In the genomic region with DNA sequence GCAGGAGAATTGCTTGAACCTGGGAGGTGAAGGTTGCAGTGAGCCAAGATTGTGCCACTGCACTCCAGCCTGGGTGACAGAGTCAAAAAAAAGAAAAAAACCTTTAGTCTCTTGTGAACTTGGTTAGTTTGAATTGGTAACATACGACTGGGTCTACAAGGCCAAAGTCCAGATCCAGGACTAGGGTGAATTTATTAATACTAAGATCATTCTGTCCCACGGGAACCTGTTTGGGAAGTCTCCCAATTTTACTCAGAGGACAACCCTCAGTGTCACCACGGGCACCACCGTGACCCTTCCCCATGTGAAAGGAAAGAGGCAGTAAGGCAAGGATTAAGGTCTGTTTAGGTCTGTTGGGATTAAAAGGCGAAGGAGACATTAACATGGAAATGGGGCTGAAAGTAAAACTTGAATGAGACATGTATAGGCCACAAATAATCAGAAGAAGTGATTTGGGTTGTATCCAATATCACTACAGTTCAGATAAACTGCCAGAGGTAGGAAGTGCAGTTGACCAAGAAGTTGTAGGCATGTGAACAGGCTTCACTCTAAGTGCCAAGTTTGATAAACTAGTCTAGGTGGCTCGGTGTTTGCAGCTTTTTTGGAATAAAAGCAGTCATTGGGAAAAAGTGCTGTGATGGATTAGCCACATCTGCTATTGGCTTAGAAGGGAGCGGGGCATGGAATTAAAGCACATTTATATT, we compare ENCODE assay signal across 14 cellular contexts.
"Had no signal": no experiment of that assay in that cellular context is flagged by ENCODE, and none has a peak within 500 bp of the region (broad histone marks: within the 10 kb centered on the region; RNA-seq: fewer than 3 reads in every experiment).

No MANE protein-coding gene starts in this region.

- ATAC-seq: gastrocnemius medialis, heart left ventricle, T-cell, WTC11 had no signal

- H3K4me3 ChIP-seq: gastrocnemius medialis, heart left ventricle, lung, thoracic aorta, uterus had no signal

- H3K9me3 Mint-ChIP-seq: activated naive CD8-positive, alpha-beta T cell treated with anti-CD3 and anti-CD28 coated beads, Interleukin-2, amount 10 ng/mL, durations not matched to agents 7 days and 5 days; immature natural killer cell; naive B cell; T-cell; WTC11 had no signal

- H2AFZ ChIP-seq: parathyroid adenoma had no signal

- H3K36me3 Mint-ChIP-seq: activated naive CD8-positive, alpha-beta T cell treated with anti-CD3 and anti-CD28 coated beads, Interleukin-2, amount 10 ng/mL, durations not matched to agents 7 days and 5 days; immature natural killer cell; naive B cell; T-cell; WTC11 had no signal

- H3K27ac ChIP-seq: heart left ventricle, parathyroid adenoma, thoracic aorta, uterus had no signal

- H3K4me1 Mint-ChIP-seq: immature natural killer cell had no signal

- H3K9ac ChIP-seq: parathyroid adenoma had no signal

- H3K9me3 ChIP-seq: gastrocnemius medialis, heart left ventricle, thoracic aorta, uterus had no signal

- H3K4me3 Mint-ChIP-seq: activated naive CD8-positive, alpha-beta T cell treated with anti-CD3 and anti-CD28 coated beads, Interleukin-2, amount 10 ng/mL, durations not matched to agents 7 days and 5 days; immature natural killer cell; naive B cell; T-cell; WTC11 had no signal

- H3K27me3 Mint-ChIP-seq: activated naive CD8-positive, alpha-beta T cell treated with anti-CD3 and anti-CD28 coated beads, Interleukin-2, amount 10 ng/mL, durations not matched to agents 7 days and 5 days; naive B cell; T-cell had no signal

- H3K27ac Mint-ChIP-seq: activated naive CD8-positive, alpha-beta T cell treated with anti-CD3 and anti-CD28 coated beads, Interleukin-2, amount 10 ng/mL, durations not matched to agents 7 days and 5 days; immature natural killer cell; T-cell; WTC11 had no signal

- H3K36me3 ChIP-seq: gastrocnemius medialis, uterus had no signal

- DNase-seq: activated CD8-positive, alpha-beta memory T cell treated with anti-CD3 and anti-CD28 coated beads, Interleukin-2, amount 50 U/mL, for 48 hours; activated naive CD4-positive, alpha-beta T cell; activated naive CD8-positive, alpha-beta T cell treated with anti-CD3 and anti-CD28 coated beads, Interleukin-2, amount 10 ng/mL, durations not matched to agents 7 days and 5 days; dermis blood vessel endothelial cell; gastrocnemius medialis; heart left ventricle; immature natural killer cell; naive B cell; T-cell; uterus had no signal

- H3K27me3 ChIP-seq: gastrocnemius medialis, heart left ventricle, uterus had no signal

- H3K4me1 ChIP-seq: gastrocnemius medialis, uterus had no signal

- H3K79me2 ChIP-seq: parathyroid adenoma had no signal
